ENCODE assay signal across 17 cellular contexts in the genomic region with DNA sequence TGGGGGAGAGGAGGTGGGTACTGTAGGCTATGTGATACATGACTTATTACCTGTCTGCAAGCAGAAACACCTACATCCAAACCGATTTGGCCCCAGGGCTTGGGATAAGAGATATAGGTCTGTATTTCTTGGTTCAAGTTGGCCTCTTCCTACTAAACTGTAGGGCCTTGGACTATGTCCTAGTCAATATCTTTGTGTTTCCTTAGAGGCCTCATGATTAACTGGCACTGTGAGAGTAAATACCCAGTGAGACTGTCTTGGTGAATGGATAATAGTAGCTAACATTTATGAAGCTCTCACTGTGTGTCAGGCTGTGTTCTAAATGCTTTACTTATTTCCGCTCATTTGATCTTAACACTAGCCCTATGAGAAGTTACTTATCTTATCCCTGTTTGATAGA.
"Had no signal": no experiment of that assay in that cellular context is flagged by ENCODE, and none has a peak within 500 bp of the region (broad histone marks: within the 10 kb centered on the region; RNA-seq: fewer than 3 reads in every experiment).

No MANE protein-coding gene starts in this region.

- DNase-seq: activated CD4-positive, alpha-beta T cell treated with anti-CD3 and anti-CD28 coated beads for 1 hour; activated naive CD4-positive, alpha-beta T cell treated with Interleukin-2 at 50 U/mL for 16 hours; cerebellar nuclear complex; effector CD4-positive, alpha-beta T cell; heart right ventricle; immature natural killer cell; kidney glomerular epithelial cell; left ventricle myocardium superior; naive B cell; sigmoid colon; spleen; stimulated activated CD4-positive, alpha-beta T cell treated with anti-CD3 and anti-CD28 coated beads, Interleukin-4, amount 100 ng/mL, for 4 hours; stimulated activated naive CD4-positive, alpha-beta T cell; T-helper 2 cell had no signal

- H3K4me3 ChIP-seq: ascending aorta, esophagus muscularis mucosa, heart right ventricle, sigmoid colon, spleen had no signal

- H3K27ac Mint-ChIP-seq: naive B cell had no signal

- H3K4me3 Mint-ChIP-seq: immature natural killer cell had no signal

- H3K36me3 ChIP-seq: ascending aorta, heart right ventricle, sigmoid colon had no signal

- H3K27me3 ChIP-seq: ascending aorta, esophagus muscularis mucosa, heart right ventricle, sigmoid colon, spleen had no signal

- H3K27me3 Mint-ChIP-seq: naive B cell had no signal

- H3K9me3 ChIP-seq: ascending aorta, esophagus muscularis mucosa, heart right ventricle, sigmoid colon, spleen had no signal

- H3K27ac ChIP-seq: ascending aorta, esophagus muscularis mucosa, sigmoid colon, spleen, VCaP had no signal

- ATAC-seq: heart right ventricle, left ventricle myocardium superior had no signal
